ENCODE assay signal across 1 cellular context in genomic region chr16:58733671-58734458, GRCh38.
TF ChIP-seq lines count a peak whose summit lies in the region.

Gene GOT2, minus strand, starts transcription at chr16:58734316. Its CDS starts 88 bp downstream, at chr16:58734228.

TF ChIP-seq in HepG2, 621 proteins besides CTCF, POLR2A, EP300 and RAD21 (continued from another document and continues in another):
- no peak for TF ChIP-seq ELF4 (CRISPR knock-in tag; IDR thresholded peaks at IDR 0.05; ENCODE audit: borderline replicate concordance)
- peak; percentile 76 for TF ChIP-seq NFKBIZ (CRISPR knock-in tag; IDR thresholded peaks at IDR 0.05)
- no peak for TF ChIP-seq NR2F2 (IDR thresholded peaks at IDR 0.05; ENCODE audit: borderline replicate concordance, low read depth)
- TF ChIP-seq ESRRA (CRISPR knock-in tag; IDR thresholded peaks at IDR 0.05; ENCODE audit: low read depth) = peak; percentile 73; the same call in 1 of the 2 replicates
- TF ChIP-seq, protein P1, sequence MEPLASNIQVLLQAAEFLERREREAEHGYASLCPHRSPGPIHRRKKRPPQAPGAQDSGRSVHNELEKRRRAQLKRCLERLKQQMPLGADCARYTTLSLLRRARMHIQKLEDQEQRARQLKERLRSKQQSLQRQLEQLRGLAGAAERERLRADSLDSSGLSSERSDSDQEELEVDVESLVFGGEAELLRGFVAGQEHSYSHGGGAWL (CRISPR knock-in tag; IDR thresholded peaks at IDR 0.05) = peak; percentile 89
- TF ChIP-seq ZSCAN12 (CRISPR knock-in tag; IDR thresholded peaks at IDR 0.05) = peak; percentile 64; the same call in 1 of the 2 replicates
- TF ChIP-seq, protein P2, sequence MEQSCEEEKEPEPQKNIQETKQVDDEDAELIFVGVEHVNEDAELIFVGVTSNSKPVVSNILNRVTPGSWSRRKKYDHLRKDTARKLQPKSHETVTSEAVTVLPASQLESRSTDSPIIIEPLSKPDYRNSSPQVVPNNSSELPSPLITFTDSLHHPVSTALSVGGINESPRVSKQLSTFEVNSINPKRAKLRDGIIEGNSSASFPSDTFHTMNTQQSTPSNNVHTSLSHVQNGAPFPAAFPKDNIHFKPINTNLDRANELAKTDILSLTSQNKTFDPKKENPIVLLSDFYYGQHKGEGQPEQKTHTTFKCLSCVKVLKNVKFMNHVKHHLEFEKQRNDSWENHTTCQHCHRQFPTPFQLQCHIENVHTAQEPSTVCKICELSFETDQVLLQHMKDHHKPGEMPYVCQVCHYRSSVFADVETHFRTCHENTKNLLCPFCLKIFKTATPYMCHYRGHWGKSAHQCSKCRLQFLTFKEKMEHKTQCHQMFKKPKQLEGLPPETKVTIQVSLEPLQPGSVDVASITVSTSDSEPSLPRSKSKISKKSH (CRISPR knock-in tag; IDR thresholded peaks at IDR 0.05; ENCODE audit: borderline replicate concordance) = peak; percentile 79; the same call in 1 of the 2 replicates
- no peak for TF ChIP-seq ZNF703 (CRISPR knock-in tag; IDR thresholded peaks at IDR 0.05; ENCODE audit: borderline replicate concordance)
- TF ChIP-seq NFIB (CRISPR knock-in tag; IDR thresholded peaks at IDR 0.05; ENCODE audit: borderline replicate concordance) = peak; percentile 88
- TF ChIP-seq ZNF337 (CRISPR knock-in tag; IDR thresholded peaks at IDR 0.05; ENCODE audit: borderline replicate concordance, low read depth) = peak; percentile 83
- TF ChIP-seq, protein P3, sequence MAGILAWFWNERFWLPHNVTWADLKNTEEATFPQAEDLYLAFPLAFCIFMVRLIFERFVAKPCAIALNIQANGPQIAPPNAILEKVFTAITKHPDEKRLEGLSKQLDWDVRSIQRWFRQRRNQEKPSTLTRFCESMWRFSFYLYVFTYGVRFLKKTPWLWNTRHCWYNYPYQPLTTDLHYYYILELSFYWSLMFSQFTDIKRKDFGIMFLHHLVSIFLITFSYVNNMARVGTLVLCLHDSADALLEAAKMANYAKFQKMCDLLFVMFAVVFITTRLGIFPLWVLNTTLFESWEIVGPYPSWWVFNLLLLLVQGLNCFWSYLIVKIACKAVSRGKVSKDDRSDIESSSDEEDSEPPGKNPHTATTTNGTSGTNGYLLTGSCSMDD (CRISPR knock-in tag; IDR thresholded peaks at IDR 0.05) = peak; percentile 80; the same call in 1 of the 2 replicates
- peak; percentile 9; the same call in 1 of the 2 replicates for TF ChIP-seq ZNF678 (CRISPR knock-in tag; IDR thresholded peaks at IDR 0.05)
- peak; percentile 92 for TF ChIP-seq ZFP37 (CRISPR knock-in tag; IDR thresholded peaks at IDR 0.05; ENCODE audit: borderline replicate concordance)
- TF ChIP-seq SETDB1 (CRISPR knock-in tag; IDR thresholded peaks at IDR 0.05; ENCODE audit: borderline replicate concordance) = no peak
- TF ChIP-seq, protein P4, sequence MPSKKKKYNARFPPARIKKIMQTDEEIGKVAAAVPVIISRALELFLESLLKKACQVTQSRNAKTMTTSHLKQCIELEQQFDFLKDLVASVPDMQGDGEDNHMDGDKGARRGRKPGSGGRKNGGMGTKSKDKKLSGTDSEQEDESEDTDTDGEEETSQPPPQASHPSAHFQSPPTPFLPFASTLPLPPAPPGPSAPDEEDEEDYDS (CRISPR knock-in tag; IDR thresholded peaks at IDR 0.05) = peak; percentile 45; the same call in 1 of the 2 replicates
- no peak for TF ChIP-seq PAF1 (CRISPR knock-in tag; IDR thresholded peaks at IDR 0.05)
- peak; percentile 68 for TF ChIP-seq TEAD2 (CRISPR knock-in tag; IDR thresholded peaks at IDR 0.05)
- TF ChIP-seq ZNF839 (CRISPR knock-in tag; IDR thresholded peaks at IDR 0.05; ENCODE audit: borderline replicate concordance) = no peak; the same call in 1 of the 2 replicates
- no peak for TF ChIP-seq ZBTB37 (CRISPR knock-in tag; IDR thresholded peaks at IDR 0.05)
- TF ChIP-seq GRHL1 (CRISPR knock-in tag; conservative IDR thresholded peaks at IDR 0.05) = no peak
- no peak for TF ChIP-seq CHD4 (IDR thresholded peaks at IDR 0.05; ENCODE audit: borderline replicate concordance, low read length)
- TF ChIP-seq, protein P5, sequence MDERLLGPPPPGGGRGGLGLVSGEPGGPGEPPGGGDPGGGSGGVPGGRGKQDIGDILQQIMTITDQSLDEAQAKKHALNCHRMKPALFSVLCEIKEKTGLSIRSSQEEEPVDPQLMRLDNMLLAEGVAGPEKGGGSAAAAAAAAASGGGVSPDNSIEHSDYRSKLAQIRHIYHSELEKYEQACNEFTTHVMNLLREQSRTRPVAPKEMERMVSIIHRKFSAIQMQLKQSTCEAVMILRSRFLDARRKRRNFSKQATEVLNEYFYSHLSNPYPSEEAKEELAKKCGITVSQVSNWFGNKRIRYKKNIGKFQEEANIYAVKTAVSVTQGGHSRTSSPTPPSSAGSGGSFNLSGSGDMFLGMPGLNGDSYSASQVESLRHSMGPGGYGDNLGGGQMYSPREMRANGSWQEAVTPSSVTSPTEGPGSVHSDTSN (CRISPR knock-in tag; IDR thresholded peaks at IDR 0.05) = peak; percentile 32; the same call in 1 of the 2 replicates
- no peak for TF ChIP-seq PHB2 (IDR thresholded peaks at IDR 0.05; ENCODE audit: partially characterized antibody)
- TF ChIP-seq, protein P6, sequence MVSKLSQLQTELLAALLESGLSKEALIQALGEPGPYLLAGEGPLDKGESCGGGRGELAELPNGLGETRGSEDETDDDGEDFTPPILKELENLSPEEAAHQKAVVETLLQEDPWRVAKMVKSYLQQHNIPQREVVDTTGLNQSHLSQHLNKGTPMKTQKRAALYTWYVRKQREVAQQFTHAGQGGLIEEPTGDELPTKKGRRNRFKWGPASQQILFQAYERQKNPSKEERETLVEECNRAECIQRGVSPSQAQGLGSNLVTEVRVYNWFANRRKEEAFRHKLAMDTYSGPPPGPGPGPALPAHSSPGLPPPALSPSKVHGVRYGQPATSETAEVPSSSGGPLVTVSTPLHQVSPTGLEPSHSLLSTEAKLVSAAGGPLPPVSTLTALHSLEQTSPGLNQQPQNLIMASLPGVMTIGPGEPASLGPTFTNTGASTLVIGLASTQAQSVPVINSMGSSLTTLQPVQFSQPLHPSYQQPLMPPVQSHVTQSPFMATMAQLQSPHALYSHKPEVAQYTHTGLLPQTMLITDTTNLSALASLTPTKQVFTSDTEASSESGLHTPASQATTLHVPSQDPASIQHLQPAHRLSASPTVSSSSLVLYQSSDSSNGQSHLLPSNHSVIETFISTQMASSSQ (IDR thresholded peaks at IDR 0.05; ENCODE audit: low read depth) = no peak
- TF ChIP-seq, protein P6 (CRISPR knock-in tag; IDR thresholded peaks at IDR 0.05; ENCODE audit: borderline replicate concordance) = peak; percentile 79
- TF ChIP-seq JDP2 (CRISPR knock-in tag; IDR thresholded peaks at IDR 0.05; ENCODE audit: borderline replicate concordance) = peak; percentile 39; the same call in 1 of the 2 replicates
- peak; percentile 96 for TF ChIP-seq ZNF343 (CRISPR knock-in tag; IDR thresholded peaks at IDR 0.05)
- no peak; the same call in 1 of the 2 replicates for TF ChIP-seq ATAD3A (CRISPR knock-in tag; IDR thresholded peaks at IDR 0.05)
- no peak for TF ChIP-seq SP1 (IDR thresholded peaks at IDR 0.05)
- TF ChIP-seq SP1 (CRISPR knock-in tag; IDR thresholded peaks at IDR 0.05) = peak; percentile 68; the same call in 1 of the 2 replicates
- TF ChIP-seq, protein P7, sequence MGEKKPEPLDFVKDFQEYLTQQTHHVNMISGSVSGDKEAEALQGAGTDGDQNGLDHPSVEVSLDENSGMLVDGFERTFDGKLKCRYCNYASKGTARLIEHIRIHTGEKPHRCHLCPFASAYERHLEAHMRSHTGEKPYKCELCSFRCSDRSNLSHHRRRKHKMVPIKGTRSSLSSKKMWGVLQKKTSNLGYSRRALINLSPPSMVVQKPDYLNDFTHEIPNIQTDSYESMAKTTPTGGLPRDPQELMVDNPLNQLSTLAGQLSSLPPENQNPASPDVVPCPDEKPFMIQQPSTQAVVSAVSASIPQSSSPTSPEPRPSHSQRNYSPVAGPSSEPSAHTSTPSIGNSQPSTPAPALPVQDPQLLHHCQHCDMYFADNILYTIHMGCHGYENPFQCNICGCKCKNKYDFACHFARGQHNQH (CRISPR knock-in tag; IDR thresholded peaks at IDR 0.05) = peak; percentile 93
- peak; percentile 88; the same call in 1 of the 2 replicates for TF ChIP-seq SATB2 (CRISPR knock-in tag; IDR thresholded peaks at IDR 0.05)
- TF ChIP-seq ZNF12 (CRISPR knock-in tag; IDR thresholded peaks at IDR 0.05) = peak; percentile 82
- no peak for TF ChIP-seq ZNF10 (CRISPR knock-in tag; IDR thresholded peaks at IDR 0.05; ENCODE audit: borderline replicate concordance, low read depth)
- TF ChIP-seq ZFX (CRISPR knock-in tag; IDR thresholded peaks at IDR 0.05; ENCODE audit: low read depth) = peak; percentile 98
- peak; percentile 62; the same call in 1 of the 2 replicates for TF ChIP-seq ZNF777 (CRISPR knock-in tag; IDR thresholded peaks at IDR 0.05)
- TF ChIP-seq, protein P8, sequence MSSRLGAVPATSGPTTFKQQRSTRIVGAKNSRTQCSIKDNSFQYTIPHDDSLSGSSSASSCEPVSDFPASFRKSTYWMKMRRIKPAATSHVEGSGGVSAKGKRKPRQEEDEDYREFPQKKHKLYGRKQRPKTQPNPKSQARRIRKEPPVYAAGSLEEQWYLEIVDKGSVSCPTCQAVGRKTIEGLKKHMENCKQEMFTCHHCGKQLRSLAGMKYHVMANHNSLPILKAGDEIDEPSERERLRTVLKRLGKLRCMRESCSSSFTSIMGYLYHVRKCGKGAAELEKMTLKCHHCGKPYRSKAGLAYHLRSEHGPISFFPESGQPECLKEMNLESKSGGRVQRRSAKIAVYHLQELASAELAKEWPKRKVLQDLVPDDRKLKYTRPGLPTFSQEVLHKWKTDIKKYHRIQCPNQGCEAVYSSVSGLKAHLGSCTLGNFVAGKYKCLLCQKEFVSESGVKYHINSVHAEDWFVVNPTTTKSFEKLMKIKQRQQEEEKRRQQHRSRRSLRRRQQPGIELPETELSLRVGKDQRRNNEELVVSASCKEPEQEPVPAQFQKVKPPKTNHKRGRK (CRISPR knock-in tag; IDR thresholded peaks at IDR 0.05) = no peak; the same call in 1 of the 2 replicates
- TF ChIP-seq HNRNPK (IDR thresholded peaks at IDR 0.05; ENCODE audit: low read depth, low read length, poor library complexity, severe bottlenecking) = peak; percentile 79
- TF ChIP-seq RARA (CRISPR knock-in tag; IDR thresholded peaks at IDR 0.05) = peak; percentile 72
- TF ChIP-seq HINFP (CRISPR knock-in tag; IDR thresholded peaks at IDR 0.05; ENCODE audit: low read depth) = peak; percentile 92
- peak; percentile 93; the same call in 1 of the 2 replicates for TF ChIP-seq ZNF615 (CRISPR knock-in tag; IDR thresholded peaks at IDR 0.05; ENCODE audit: borderline replicate concordance)
- peak; percentile 88 for TF ChIP-seq ZBTB38 (CRISPR knock-in tag; IDR thresholded peaks at IDR 0.05)
- TF ChIP-seq ZNF790 (CRISPR knock-in tag; IDR thresholded peaks at IDR 0.05; ENCODE audit: borderline replicate concordance) = peak; percentile 66; the same call in 1 of the 2 replicates
- TF ChIP-seq ZFP41 (CRISPR knock-in tag; IDR thresholded peaks at IDR 0.05; ENCODE audit: borderline replicate concordance) = peak; percentile 84; the same call in 1 of the 2 replicates
- TF ChIP-seq ZBTB20 (CRISPR knock-in tag; IDR thresholded peaks at IDR 0.05; ENCODE audit: borderline replicate concordance, low read depth) = no peak; the same call in 1 of the 2 replicates
- no peak; the same call in 1 of the 2 replicates for TF ChIP-seq AKAP8 (CRISPR knock-in tag; IDR thresholded peaks at IDR 0.05)
- TF ChIP-seq ZSCAN25 (CRISPR knock-in tag; IDR thresholded peaks at IDR 0.05) = peak; percentile 90
- 0 out of 2 replicates have a peak, but pooled peaks have one; percentile 34 for TF ChIP-seq FOXM1 (CRISPR knock-in tag; IDR thresholded peaks at IDR 0.05)
